12 cellular contexts compared by ENCODE assay signal in genomic region chr12:66055837-66056319, GRCh38.
DNase-seq lines count a peak whose midpoint lies in the region; ATAC-seq, FAIRE-seq and TF ChIP-seq lines count a peak whose summit lies in the region.
"Had no signal": no experiment of that assay in that cellular context is flagged by ENCODE, and none has a peak within 500 bp of the region (broad histone marks: within the 10 kb centered on the region; RNA-seq: fewer than 3 reads in every experiment).

No MANE protein-coding gene starts in this region.

- no peak overlapping the region for H3K56ac ChIP-seq in H1 (replicated peaks; ENCODE audit: insufficient read length, low read depth, low read length)

- H2BK12ac ChIP-seq in H1 (ENCODE audit: low read depth, low read length): no peak overlapping the region

- H3K14ac ChIP-seq in H1 (ENCODE audit: insufficient read length): no peak overlapping the region

- H3K9me3 ChIP-seq in H1 (ENCODE audit: insufficient read depth in 2 of 2, low read depth in 1 of 2, low read length in 1 of 2): no peaks in the 10 kb centered on the region

- H4K91ac ChIP-seq in H1 (replicated peaks; ENCODE audit: insufficient read length, low read length): no peak overlapping the region

- H3K9me3 Mint-ChIP-seq in type B pancreatic cell: no peaks in the 10 kb centered on the region
- no peaks in the 10 kb centered on the region for H3K9me3 Mint-ChIP-seq in activated CD4-positive, alpha-beta memory T cell treated with anti-CD3 and anti-CD28 coated beads, Interleukin-2, amount 10 ng/mL, durations not matched to agents 7 days and 5 days
- H3K9me3 Mint-ChIP-seq: activated CD8-positive, alpha-beta T cell treated with anti-CD3 and anti-CD28 coated beads for 36 hours had no signal

- H3K27me3 Mint-ChIP-seq in type B pancreatic cell: no peaks in the 10 kb centered on the region
- peaks cover 15% of the 10 kb centered on the region for H3K27me3 Mint-ChIP-seq in activated CD4-positive, alpha-beta memory T cell treated with anti-CD3 and anti-CD28 coated beads, Interleukin-2, amount 10 ng/mL, durations not matched to agents 7 days and 5 days

- no peak overlapping the region for H3K4me3 Mint-ChIP-seq in type B pancreatic cell
- H3K4me3 Mint-ChIP-seq in activated CD4-positive, alpha-beta memory T cell treated with anti-CD3 and anti-CD28 coated beads, Interleukin-2, amount 10 ng/mL, durations not matched to agents 7 days and 5 days: no peak overlapping the region
- H3K4me3 Mint-ChIP-seq: activated CD8-positive, alpha-beta T cell treated with anti-CD3 and anti-CD28 coated beads for 36 hours had no signal

- no peak overlapping the region for H3K27ac Mint-ChIP-seq in type B pancreatic cell
- H3K27ac Mint-ChIP-seq in activated CD4-positive, alpha-beta memory T cell treated with anti-CD3 and anti-CD28 coated beads, Interleukin-2, amount 10 ng/mL, durations not matched to agents 7 days and 5 days: no peak overlapping the region
- H3K27ac Mint-ChIP-seq: activated CD8-positive, alpha-beta T cell treated with anti-CD3 and anti-CD28 coated beads for 36 hours had no signal

- no peaks in the 10 kb centered on the region for H3K27me3 ChIP-seq in H1 (replicated peaks in 1 of 4; ENCODE audit: control insufficient read depth in 3 of 4, extremely low read depth in 1 of 4, insufficient read depth in 3 of 4, low read length in 3 of 4)

- no peaks in the 10 kb centered on the region for H3K79me2 ChIP-seq in H1 (ENCODE audit: control insufficient read depth in 1 of 2, insufficient read depth in 2 of 2, low read length in 2 of 2)

- no peak overlapping the region for H4K5ac ChIP-seq in H1 (ENCODE audit: insufficient read length, low read depth, low read length)

- 95% methylated on average over 2 of the region's 2 CpGs; no CpG with 5 or more reads in 1 of the 2 experiments for WGBS in H1 (ENCODE audit: extremely low coverage in 1 of 2, insufficient coverage in 1 of 2, insufficient read length in 1 of 2, insufficient replicate concordance in 2 of 2, low coverage in 1 of 2, low lambda C conversion rate in 2 of 2, missing lambda C conversion rate in 1 of 2), 2 experiments

- H2BK120ac ChIP-seq in H1 (replicated peaks; ENCODE audit: low read depth, low read length): no peak overlapping the region

- no peak overlapping the region for H3K23ac ChIP-seq in H1 (ENCODE audit: insufficient read length)

- peaks cover 13% of the 10 kb centered on the region for H3K4me1 Mint-ChIP-seq in type B pancreatic cell (ENCODE audit: unreplicated experiment)
- no peaks in the 10 kb centered on the region for H3K4me1 Mint-ChIP-seq in activated CD4-positive, alpha-beta memory T cell treated with anti-CD3 and anti-CD28 coated beads, Interleukin-2, amount 10 ng/mL, durations not matched to agents 7 days and 5 days

- H2BK20ac ChIP-seq in H1 (ENCODE audit: low read length): no peak overlapping the region

- TF ChIP-seq POLR2A in H1 (IDR thresholded peaks at IDR 0.05; ENCODE audit: control extremely low read depth in 1 of 2, low read depth in 2 of 2, low read length in 2 of 2): no peak

- peak; percentile 51 for ATAC-seq in GM18519 (IDR thresholded peaks at IDR 0.05; ENCODE audit: low FRiP score, unreplicated experiment)
- ATAC-seq in GM21528 (IDR thresholded peaks at IDR 0.05; ENCODE audit: low FRiP score, unreplicated experiment): peak; percentile 83
- peak; percentile 78 for ATAC-seq in HG03159 (IDR thresholded peaks at IDR 0.05; ENCODE audit: unreplicated experiment)
- ATAC-seq: activated CD8-positive, alpha-beta T cell treated with anti-CD3 and anti-CD28 coated beads for 36 hours; Panc1; right cardiac atrium had no signal

- no peak for FAIRE-seq in H1 (lab: Jason Lieb, UNC)

- no peaks in the 10 kb centered on the region for H3K36me3 ChIP-seq in H1 (ENCODE audit: control insufficient read depth in 2 of 4, insufficient read depth in 4 of 4, low read length in 3 of 4)

- TF ChIP-seq CTCF in H1 (IDR thresholded peaks at IDR 0.05; ENCODE audit: control extremely low read depth in 1 of 3, insufficient read depth in 1 of 3, low read depth in 1 of 3, low read length in 3 of 3) (no peak), type B pancreatic cell (conservative IDR thresholded peaks at IDR 0.05) (no peak)

- H4K8ac ChIP-seq in H1 (ENCODE audit: extremely low read depth, insufficient read depth, low read length): no peak overlapping the region

- H2BK15ac ChIP-seq in H1 (ENCODE audit: low read length): no peak overlapping the region

- no peak for DNase-seq in H1 (ENCODE audit: low read depth in 1 of 2, low spot score in 2 of 2)
- no peak for DNase-seq in type B pancreatic cell (ENCODE audit: extremely low spot score, unreplicated experiment)
- DNase-seq in activated CD4-positive, alpha-beta memory T cell treated with anti-CD3 and anti-CD28 coated beads, Interleukin-2, amount 10 ng/mL, durations not matched to agents 7 days and 5 days: no peak
- no peak for DNase-seq in effector CD8-positive, alpha-beta T cell (lab: John Stamatoyannopoulos, UW)
- no peak for DNase-seq in activated effector memory CD4-positive, alpha-beta T cell treated with Interleukin-2 at 50 U/mL for 16 hours
- DNase-seq: activated CD8-positive, alpha-beta T cell treated with anti-CD3 and anti-CD28 coated beads for 36 hours; erythroblast; right cardiac atrium had no signal

- no peak overlapping the region for H2BK5ac ChIP-seq in H1 (ENCODE audit: low read depth, low read length)

- no peaks in the 10 kb centered on the region for H3K36me3 Mint-ChIP-seq in type B pancreatic cell
- H3K36me3 Mint-ChIP-seq in activated CD4-positive, alpha-beta memory T cell treated with anti-CD3 and anti-CD28 coated beads, Interleukin-2, amount 10 ng/mL, durations not matched to agents 7 days and 5 days (ENCODE audit: low read depth): no peaks in the 10 kb centered on the region

- no peak overlapping the region for H3K4ac ChIP-seq in H1 (replicated peaks; ENCODE audit: insufficient read length, low read depth, low read length)

- H3K9ac ChIP-seq in H1 (replicated peaks in 1 of 4; ENCODE audit: extremely low read depth in 1 of 4, low read depth in 3 of 4, low read length in 3 of 4): no peak overlapping the region

- no peak overlapping the region for H3K4me2 ChIP-seq in H1 (ENCODE audit: insufficient read depth in 1 of 2, low read depth in 2 of 2, low read length in 2 of 2)

- POLR2A ChIA-PET in H1 (lab: Charles Lee; ENCODE audit: partially characterized antibody): no interaction called here
- POLR2A ChIA-PET in activated CD4-positive, alpha-beta memory T cell treated with anti-CD3 and anti-CD28 coated beads, Interleukin-2, amount 10 ng/mL, durations not matched to agents 7 days and 5 days (lab: Charles Lee): no interaction called here

- no peak overlapping the region for H3K18ac ChIP-seq in H1 (ENCODE audit: extremely low read depth, low read length)

- H4K20me1 ChIP-seq in H1 (replicated peaks in 1 of 2; ENCODE audit: control insufficient read depth in 1 of 2, insufficient read depth in 2 of 2, low read length in 2 of 2): no peaks in the 10 kb centered on the region

- H2AFZ ChIP-seq in H1 (ENCODE audit: low read length): peak overlapping the region; percentile 63; the same call in 1 of the 2 replicates

- no peak for TF ChIP-seq EP300 in H1 (IDR thresholded peaks at IDR 0.05; ENCODE audit: borderline replicate concordance in 1 of 2, low read depth in 2 of 2, low read length in 2 of 2)

- no peaks in the 10 kb centered on the region for H3K23me2 ChIP-seq in H1 (ENCODE audit: low read depth, low read length)

- no peaks in the 10 kb centered on the region for H3K79me1 ChIP-seq in H1 (ENCODE audit: low read depth, low read length)

- peaks cover 0 to 3% (median 2%) of the 10 kb centered on the region in 4 experiments; a peak in 2 of 7 replicates for H3K4me1 ChIP-seq in H1 (replicated peaks in 1 of 4; ENCODE audit: control insufficient read depth in 3 of 4, insufficient read depth in 4 of 4, low read length in 3 of 4)

- no peak for TF ChIP-seq RAD21 in H1 (IDR thresholded peaks at IDR 0.05 in 1 of 2, conservative IDR thresholded peaks at IDR 0.05 in 1 of 2; ENCODE audit: low read depth in 2 of 2, low read length in 2 of 2)

- no peak overlapping the region for H3K4me3 ChIP-seq in H1 (ENCODE audit: extremely low read depth in 1 of 4, insufficient read depth in 2 of 4, low read depth in 3 of 4, low read length in 4 of 4)

- no peak overlapping the region for H3K27ac ChIP-seq in H1 (ENCODE audit: low read depth, low read length)

- CTCF ChIA-PET in H1 (lab: Charles Lee; ENCODE audit: partially characterized antibody): interaction anchor here (1.0 to 1.7 kb wide), 3 partner anchors 11 to 499 kb away, joined by 3 to 4 read pairs (median 3); no protein-coding TSS in a partner anchor
- CTCF ChIA-PET in activated CD4-positive, alpha-beta memory T cell treated with anti-CD3 and anti-CD28 coated beads, Interleukin-2, amount 10 ng/mL, durations not matched to agents 7 days and 5 days (lab: Charles Lee): no interaction called here

- H2AK5ac ChIP-seq in H1 (ENCODE audit: low read depth, low read length): no peak overlapping the region

TF ChIP-seq in H1, 55 proteins besides CTCF, POLR2A, EP300 and RAD21 (continues in another document):
- TF ChIP-seq E2F6 (IDR thresholded peaks at IDR 0.05) (no peak), RFX5 (IDR thresholded peaks at IDR 0.05; ENCODE audit: borderline replicate concordance, low read depth, low read length) (no peak), CBX5 (IDR thresholded peaks at IDR 0.05; ENCODE audit: low read depth, low read length) (no peak), ZNF274 (IDR thresholded peaks at IDR 0.05; ENCODE audit: borderline replicate concordance, extremely low read depth, low read length) (no peak), KDM4A (IDR thresholded peaks at IDR 0.05; ENCODE audit: low read depth, low read length, severe bottlenecking) (no peak), PHF8 (conservative IDR thresholded peaks at IDR 0.05; ENCODE audit: low read depth, low read length) (no peak), CTBP2 (IDR thresholded peaks at IDR 0.05; ENCODE audit: borderline replicate concordance, insufficient read depth, insufficient read length, low read length) (no peak)
